Comparison of ENCODE assay signal across 21 cellular contexts in genomic region chr14:33452982-33453381, GRCh38.
A peak's percentile ranks its signal among the peaks of the same experiment; 100 is the strongest.
DNase-seq lines count a peak whose midpoint lies in the region; ATAC-seq lines count a peak whose summit lies in the region.
"Had no signal": no experiment of that assay in that cellular context is flagged by ENCODE, and none has a peak within 500 bp of the region (broad histone marks: within the 10 kb centered on the region; RNA-seq: fewer than 3 reads in every experiment).

No MANE protein-coding gene starts in this region.

- H2BK5ac ChIP-seq in mesendoderm (ENCODE audit: low read length) = no peak overlapping the region

- ATAC-seq in HG03520 (IDR thresholded peaks at IDR 0.05; ENCODE audit: unreplicated experiment) = no peak
- ATAC-seq in GM18907 (IDR thresholded peaks at IDR 0.05; ENCODE audit: unreplicated experiment) = no peak
- ATAC-seq: A549 had no signal

- peak overlapping the region; percentile 25 for H3K18ac ChIP-seq in mesendoderm (ENCODE audit: low read length)

- DNase-seq in NCI-H748 (lab: John Stamatoyannopoulos, UW; ENCODE audit: unreplicated experiment) (peak; percentile 62), NCI-H748 treated with DMSO at 0.1 percent for 48 hours (lab: John Stamatoyannopoulos, UW) (no peak), NCI-H1417 treated with DMSO at 0.1 percent for 48 hours (lab: John Stamatoyannopoulos, UW) (peak; percentile 70), NCI-H69 (lab: John Stamatoyannopoulos, UW) (peak; percentile 93), mesendoderm (peak; percentile 40), SIG-M5 treated with dmso at 0.1 percent for 504 hours (lab: John Stamatoyannopoulos, UW; ENCODE audit: unreplicated experiment) (no peak)
- DNase-seq: BE2C, DMS53, GDM1, Karpas-422, MV-4-11, NCI-H1694, NCI-H2171, NCI-H510A, NCI-H82, OCI-M1, T-helper 1 cell had no signal

- no peaks in the 10 kb centered on the region for H3K79me2 ChIP-seq in mesendoderm (ENCODE audit: control insufficient read depth, insufficient read depth, low read length)

- no peaks in the 10 kb centered on the region for H3K4me1 ChIP-seq in mesendoderm (ENCODE audit: control insufficient read depth, low read depth, low read length)
- H3K4me1 ChIP-seq: A549 had no signal

- no peak overlapping the region for H2AK5ac ChIP-seq in mesendoderm (ENCODE audit: low read length)

- H3K4ac ChIP-seq in mesendoderm (ENCODE audit: low read depth, low read length) = no peak overlapping the region

- H3K79me1 ChIP-seq in mesendoderm (ENCODE audit: low read length) = no peaks in the 10 kb centered on the region

- H3K36me3 ChIP-seq in mesendoderm (ENCODE audit: control insufficient read depth, insufficient read depth, low read length) = no peaks in the 10 kb centered on the region
- H3K36me3 ChIP-seq: BE2C, SJSA1 had no signal

- no peak overlapping the region for H3K4me3 ChIP-seq in mesendoderm (ENCODE audit: low read length)
- H3K4me3 ChIP-seq: A549, SJSA1 had no signal

- H3K4me2 ChIP-seq in mesendoderm (ENCODE audit: low read length) = no peak overlapping the region
- H3K4me2 ChIP-seq: A549 had no signal

- no peak overlapping the region for H3K27ac ChIP-seq in mesendoderm (ENCODE audit: low read depth, low read length)
- H3K27ac ChIP-seq: A549, SJSA1 had no signal

- WGBS in mesendoderm (ENCODE audit: extremely low coverage, insufficient coverage, low lambda C conversion rate) = no CpG with 5 or more reads among the region's 3 CpGs

- no peaks in the 10 kb centered on the region for H3K27me3 ChIP-seq in mesendoderm (ENCODE audit: insufficient read depth, low read length, poor library complexity)
- H3K27me3 ChIP-seq: BE2C, SJSA1 had no signal

- no peak overlapping the region for H3K9ac ChIP-seq in mesendoderm (ENCODE audit: low read length)

- H2BK120ac ChIP-seq in mesendoderm (ENCODE audit: low read depth, low read length) = no peak overlapping the region

- no peak overlapping the region for H3K56ac ChIP-seq in mesendoderm (ENCODE audit: low read length)

- H4K8ac ChIP-seq in mesendoderm (ENCODE audit: low read depth, low read length) = no peak overlapping the region

- no peak overlapping the region for H3K23ac ChIP-seq in mesendoderm (ENCODE audit: low read length)

- H2BK15ac ChIP-seq in mesendoderm (replicated peaks; ENCODE audit: low read depth) = no peak overlapping the region

- H4K5ac ChIP-seq in mesendoderm (ENCODE audit: low read length) = no peak overlapping the region

Comparison
In these comparisons a context has a peak if more than half of its experiments do, and no peak if none do; other contexts are left out.
1. DNase-seq: peak in NCI-H748 (single experiment), NCI-H1417 treated with DMSO at 0.1 percent for 48 hours (single experiment), NCI-H69 (single experiment) and mesendoderm (single experiment); none in NCI-H748 treated with DMSO at 0.1 percent for 48 hours (single experiment) and SIG-M5 treated with dmso at 0.1 percent for 504 hours (single experiment).